15 cellular contexts compared by ENCODE assay signal in the genomic region with DNA sequence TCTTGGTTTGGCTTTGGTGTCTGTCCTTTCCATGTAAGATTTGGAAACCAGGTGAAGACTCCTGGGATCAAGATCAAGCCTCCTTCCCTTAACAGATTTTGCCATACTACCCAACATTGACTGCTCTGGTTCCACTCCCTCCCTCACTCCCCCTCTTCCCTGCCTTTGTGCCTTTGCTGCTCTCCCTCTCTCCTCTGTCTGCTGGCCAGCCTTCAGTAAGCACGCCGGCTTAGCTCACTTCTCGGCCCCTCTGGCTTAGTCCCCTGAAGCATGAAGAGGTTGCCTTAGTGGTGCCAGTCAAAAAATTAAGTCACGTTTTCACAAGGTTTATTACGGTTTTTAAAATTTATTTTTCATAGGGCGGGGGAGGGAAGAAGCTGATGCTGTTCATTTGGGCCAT. TPM values are rescaled to one million over a fixed set of nuclear protein-coding genes. Genes with fewer than 3 reads are reported as not detected.
"Had no signal": no experiment of that assay in that cellular context is flagged by ENCODE, and none has a peak within 500 bp of the region (broad histone marks: within the 10 kb centered on the region; RNA-seq: fewer than 3 reads in every experiment).

No MANE protein-coding gene starts in this region.

- ATAC-seq: foreskin keratinocyte; left lobe of liver; mucosa of descending colon; naive thymus-derived CD8-positive, alpha-beta T cell; right cardiac atrium had no signal

- DNase-seq: endodermal cell; erythroblast; foreskin keratinocyte; kidney glomerular epithelial cell; mucosa of descending colon; naive thymus-derived CD8-positive, alpha-beta T cell; ovary; right cardiac atrium; small intestine; stimulated activated CD4-positive, alpha-beta T cell treated with anti-CD3 and anti-CD28 coated beads, Interleukin-12 subunit alpha, Interleukin-12 subunit beta, amount 100 ng/mL, for 4 hours; stimulated activated naive CD4-positive, alpha-beta T cell treated with Interleukin-2 at 50 U/mL for 16 hours; trophoblast cell had no signal

- H3K4me3 ChIP-seq: mucosa of descending colon, ovary had no signal

- H3K27me3 ChIP-seq: ovary had no signal

- H3K27ac ChIP-seq: foreskin keratinocyte, ovary had no signal

- H3K27ac Mint-ChIP-seq: endodermal cell; naive thymus-derived CD8-positive, alpha-beta T cell had no signal

- H3K4me3 Mint-ChIP-seq: endodermal cell; naive thymus-derived CD8-positive, alpha-beta T cell; neural crest cell had no signal

- H3K9me3 Mint-ChIP-seq: neural crest cell had no signal

- H3K36me3 ChIP-seq: ovary had no signal

RNA-seq across cellular contexts. Expression of gene GRIA3, which starts 6.0 kb away (rescaled TPM):
- total RNA-seq: endothelial cell of umbilical vein; foreskin keratinocyte; naive thymus-derived CD8-positive, alpha-beta T cell had no signal
